23 cellular contexts compared by ENCODE assay signal in genomic region chr6:80676386-80676785, GRCh38.
"Had no signal": no experiment of that assay in that cellular context is flagged by ENCODE, and none has a peak within 500 bp of the region (broad histone marks: within the 10 kb centered on the region; RNA-seq: fewer than 3 reads in every experiment).

No MANE protein-coding gene starts in this region.

- H3K27ac Mint-ChIP-seq: activated CD4-positive, alpha-beta T cell treated with anti-CD3 and anti-CD28 coated beads, Interleukin-2, amount 10 ng/mL, durations not matched to agents 24 days and 14 days; activated CD8-positive, alpha-beta T cell treated with anti-CD3 and anti-CD28 coated beads, Interleukin-2, amount 10 ng/mL, durations not matched to agents 7 days and 5 days; activated naive CD8-positive, alpha-beta T cell treated with anti-CD3 and anti-CD28 coated beads for 36 hours; activated T-cell treated with anti-CD3 and anti-CD28 coated beads, Interleukin-2, amount 50 U/mL, for 72 hours; brain; dendritic cell treated with granulocyte-macrophage colony-stimulating factor and Interleukin-4, amounts not matched to agents 40 ng/mL and 50 ng/mL, for 4 days; memory B cell; naive thymus-derived CD4-positive, alpha-beta T cell had no signal

- H3K36me3 Mint-ChIP-seq: activated naive CD8-positive, alpha-beta T cell treated with anti-CD3 and anti-CD28 coated beads for 36 hours; brain; memory B cell; naive thymus-derived CD4-positive, alpha-beta T cell had no signal

- H3K4me1 ChIP-seq: left lung, stomach, testis, upper lobe of right lung had no signal

- H3K27ac ChIP-seq: epithelial cell of prostate, hepatocyte, left lung, ovary, stomach, testis, upper lobe of right lung had no signal

- H3K27me3 ChIP-seq: hepatocyte, left lung, ovary, stomach, testis, upper lobe of right lung had no signal

- H3K4me2 ChIP-seq: hepatocyte had no signal

- H3K36me3 ChIP-seq: left lung, ovary, stomach, upper lobe of right lung had no signal

- DNase-seq: activated CD4-positive, alpha-beta T cell treated with anti-CD3 and anti-CD28 coated beads, Interleukin-2, amount 10 ng/mL, durations not matched to agents 24 days and 14 days; activated CD4-positive, CD25-positive, alpha-beta regulatory T cell; activated CD8-positive, alpha-beta memory T cell treated with anti-CD3 and anti-CD28 coated beads, Interleukin-2, amount 50 U/mL, for 48 hours; activated CD8-positive, alpha-beta T cell treated with anti-CD3 and anti-CD28 coated beads, Interleukin-2, amount 10 ng/mL, durations not matched to agents 7 days and 5 days; activated gamma-delta T cell; activated naive CD8-positive, alpha-beta T cell treated with anti-CD3 and anti-CD28 coated beads for 36 hours; activated T-cell treated with anti-CD3 and anti-CD28 coated beads, Interleukin-2, amount 50 U/mL, for 72 hours; cerebellar nuclear complex; effector memory CD4-positive, alpha-beta T cell; left lung; mucosa of descending colon; naive thymus-derived CD4-positive, alpha-beta T cell; ovary; stimulated activated CD4-positive, alpha-beta T cell treated with anti-CD3 and anti-CD28 coated beads, Interleukin-1b, Interleukin-23, amount 100 ng/mL, for 48 hours; stomach; testis; upper lobe of right lung had no signal

- H3K9me3 Mint-ChIP-seq: memory B cell had no signal

- H2AFZ ChIP-seq: hepatocyte had no signal

- H3K9me3 ChIP-seq: ovary, testis, upper lobe of right lung had no signal

- H3K79me2 ChIP-seq: hepatocyte had no signal

- H3K4me1 Mint-ChIP-seq: activated CD4-positive, alpha-beta T cell treated with anti-CD3 and anti-CD28 coated beads, Interleukin-2, amount 10 ng/mL, durations not matched to agents 24 days and 14 days; activated naive CD8-positive, alpha-beta T cell treated with anti-CD3 and anti-CD28 coated beads for 36 hours; memory B cell; naive thymus-derived CD4-positive, alpha-beta T cell had no signal

- ATAC-seq: activated CD8-positive, alpha-beta T cell treated with anti-CD3 and anti-CD28 coated beads, Interleukin-2, amount 10 ng/mL, durations not matched to agents 7 days and 5 days; activated T-cell treated with anti-CD3 and anti-CD28 coated beads, Interleukin-2, amount 50 U/mL, for 72 hours; left lung; mucosa of descending colon; naive thymus-derived CD4-positive, alpha-beta T cell; sciatic nerve; upper lobe of right lung had no signal

- H3K4me3 Mint-ChIP-seq: activated CD4-positive, alpha-beta T cell treated with anti-CD3 and anti-CD28 coated beads, Interleukin-2, amount 10 ng/mL, durations not matched to agents 24 days and 14 days; activated CD8-positive, alpha-beta T cell treated with anti-CD3 and anti-CD28 coated beads, Interleukin-2, amount 10 ng/mL, durations not matched to agents 7 days and 5 days; activated naive CD8-positive, alpha-beta T cell treated with anti-CD3 and anti-CD28 coated beads for 36 hours; activated T-cell treated with anti-CD3 and anti-CD28 coated beads, Interleukin-2, amount 50 U/mL, for 72 hours; brain; dendritic cell treated with granulocyte-macrophage colony-stimulating factor and Interleukin-4, amounts not matched to agents 40 ng/mL and 50 ng/mL, for 4 days; memory B cell; naive thymus-derived CD4-positive, alpha-beta T cell had no signal

- H3K4me3 ChIP-seq: hepatocyte, left lung, mucosa of descending colon, ovary, stomach, testis, upper lobe of right lung had no signal

- H3K27me3 Mint-ChIP-seq: activated CD4-positive, alpha-beta T cell treated with anti-CD3 and anti-CD28 coated beads, Interleukin-2, amount 10 ng/mL, durations not matched to agents 24 days and 14 days; activated naive CD8-positive, alpha-beta T cell treated with anti-CD3 and anti-CD28 coated beads for 36 hours; brain; dendritic cell treated with granulocyte-macrophage colony-stimulating factor and Interleukin-4, amounts not matched to agents 40 ng/mL and 50 ng/mL, for 4 days; memory B cell; naive thymus-derived CD4-positive, alpha-beta T cell had no signal
